8 cellular contexts compared by ENCODE assay signal in the genomic region with DNA sequence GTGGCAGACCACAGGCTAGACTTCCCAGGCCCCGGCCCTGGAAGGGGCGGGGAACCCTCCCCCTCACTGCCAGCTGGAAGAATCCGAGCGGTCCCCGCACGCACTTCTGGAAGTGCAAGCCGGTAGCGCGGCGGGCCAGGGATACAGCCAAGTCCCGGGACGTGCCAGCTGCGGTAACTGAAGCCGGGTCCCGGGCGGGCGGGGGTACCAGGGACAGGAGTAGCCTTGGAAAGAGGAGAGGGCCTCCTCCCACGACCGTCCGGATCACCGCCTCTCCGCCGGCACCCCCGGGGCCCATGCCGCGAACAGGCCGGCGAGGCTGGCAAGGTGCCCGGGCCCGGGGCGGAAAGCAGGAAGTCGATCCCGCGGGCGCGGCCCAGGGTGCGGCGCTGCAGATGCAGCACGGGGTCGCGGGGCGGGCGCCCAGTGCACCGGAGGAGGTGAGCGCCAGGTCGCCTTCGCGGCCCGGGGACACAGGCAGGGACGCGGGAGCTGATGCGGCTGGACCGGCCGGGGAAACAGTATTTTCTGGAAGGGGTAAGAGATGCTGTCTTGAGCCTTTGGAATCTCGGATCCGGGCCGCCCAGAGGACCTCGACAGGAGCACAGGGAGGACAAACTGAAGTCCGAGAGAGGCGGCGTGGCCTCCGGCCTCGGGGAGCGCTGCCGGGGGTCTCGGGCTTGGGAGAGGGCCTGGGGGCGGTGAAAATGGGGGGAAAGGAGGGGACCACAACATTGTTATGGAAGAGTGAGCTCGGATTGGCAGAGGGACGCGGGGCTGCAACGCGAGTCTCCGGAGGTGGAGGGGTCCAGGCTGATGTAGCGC. TPM values are rescaled to one million over a fixed set of nuclear protein-coding genes. Genes with fewer than 3 reads are reported as not detected.
DNase-seq lines count a peak whose midpoint lies in the region; ATAC-seq and TF ChIP-seq lines count a peak whose summit lies in the region.

No MANE protein-coding gene starts in this region.

- in situ Hi-C loops in mammary epithelial cell (cut with MboI; ENCODE audit: low sequenced_read_pairs in 2 of 2): no loop called here

- peaks cover 41% of the 10 kb centered on the region for H3K4me1 ChIP-seq in CD4-positive, alpha-beta memory T cell (ENCODE audit: insufficient read depth, low read length)
- H3K4me1 ChIP-seq in mammary epithelial cell (ENCODE audit: insufficient read depth, low read length): peaks cover 15% of the 10 kb centered on the region

- H3K4me3 Mint-ChIP-seq in CD4-positive, alpha-beta memory T cell: peak overlapping the region; percentile 90 to 96 (median 92)
- peak overlapping the region; percentile 82 to 95 (median 92) for H3K4me3 Mint-ChIP-seq in immature natural killer cell

- H3K27ac Mint-ChIP-seq in CD4-positive, alpha-beta memory T cell: peak overlapping the region; percentile 80 to 94 (median 91)
- H3K27ac Mint-ChIP-seq in immature natural killer cell: peak overlapping the region; percentile 71 to 92 (median 87)

- H3K36me3 ChIP-seq in CD4-positive, alpha-beta memory T cell (ENCODE audit: insufficient read depth, low read length): peaks cover 2% of the 10 kb centered on the region
- H3K36me3 ChIP-seq in WERI-Rb-1: no peaks in the 10 kb centered on the region
- no peaks in the 10 kb centered on the region for H3K36me3 ChIP-seq in mammary epithelial cell (ENCODE audit: insufficient read depth, low read length)

- H3K79me2 ChIP-seq in mammary epithelial cell (ENCODE audit: insufficient read depth, low read length): peaks cover 38% of the 10 kb centered on the region

- POLR2A ChIA-PET in CD4-positive, alpha-beta memory T cell (lab: Charles Lee; ENCODE audit: partially characterized antibody): interaction anchor here (1.0 to 2.7 kb wide), 4 partner anchors 12 to 114 kb away, joined by 3 to 38 read pairs (median 21); a partner anchor contains a TSS

- H3K9me3 Mint-ChIP-seq in CD4-positive, alpha-beta memory T cell: peaks cover 0 to 2% (median 0%) of the 10 kb centered on the region in 8 donors
- H3K9me3 Mint-ChIP-seq in immature natural killer cell: no peaks in the 10 kb centered on the region

- peak; percentile 61 to 69 (median 63) for DNase-seq in CD4-positive, alpha-beta memory T cell
- DNase-seq in MV-4-11 (lab: John Stamatoyannopoulos, UW) (peak; percentile 18), WERI-Rb-1 (peak; percentile 53), mammary epithelial cell (peak; percentile 54), immature natural killer cell (peak; percentile 54 to 60 (median 54)), KG1 (lab: John Stamatoyannopoulos, UW) (no peak)

- intact Hi-C loops in CD4-positive, alpha-beta memory T cell (cut with micrococcal nuclease): no loop called here
- intact Hi-C loops in mammary epithelial cell (cut with micrococcal nuclease): loop anchor here (2.0 kb wide), 2 partner anchors 39 to 67 kb away; no protein-coding TSS in a partner anchor

- dilution Hi-C loops in mammary epithelial cell (cut with HindIII; ENCODE audit: low sequenced_read_pairs): no loop called here

- peaks cover 23 to 58% (median 31%) of the 10 kb centered on the region in 4 donors for H3K4me1 Mint-ChIP-seq in CD4-positive, alpha-beta memory T cell
- H3K4me1 Mint-ChIP-seq in immature natural killer cell: peaks cover 28 to 38% of the 10 kb centered on the region in 2 donors

- H3K9ac ChIP-seq in mammary epithelial cell (ENCODE audit: insufficient read depth, low read length): peak overlapping the region; percentile 69

- peak overlapping the region; percentile 96 for H2AFZ ChIP-seq in mammary epithelial cell (ENCODE audit: low read depth, low read length)

- H3K9me3 ChIP-seq in CD4-positive, alpha-beta memory T cell (ENCODE audit: control insufficient read depth in 1 of 2, low read length in 2 of 2): no peaks in the 10 kb centered on the region
- no peaks in the 10 kb centered on the region for H3K9me3 ChIP-seq in WERI-Rb-1 (ENCODE audit: severe bottlenecking)
- H3K9me3 ChIP-seq in mammary epithelial cell (replicated peaks; ENCODE audit: insufficient read depth, low read length): no peaks in the 10 kb centered on the region

- peak overlapping the region; percentile 96 for H3K4me2 ChIP-seq in mammary epithelial cell (ENCODE audit: insufficient read depth, low read depth, low read length)

- peak; percentile 16 for ATAC-seq in GM21576 (IDR thresholded peaks at IDR 0.05; ENCODE audit: unreplicated experiment)

- H3K36me3 Mint-ChIP-seq in CD4-positive, alpha-beta memory T cell: peaks cover 7 to 21% of the 10 kb centered on the region in 2 donors
- H3K36me3 Mint-ChIP-seq in immature natural killer cell: no peaks in the 10 kb centered on the region

- WGBS in mammary epithelial cell (ENCODE audit: low coverage, missing lambda C conversion rate): under 1% methylated on average over 15 of the region's 74 CpGs

- H3K27me3 Mint-ChIP-seq in CD4-positive, alpha-beta memory T cell: no peaks in the 10 kb centered on the region
- H3K27me3 Mint-ChIP-seq in immature natural killer cell (ENCODE audit: low read depth in 3 of 3): peaks cover 2 to 5% (median 5%) of the 10 kb centered on the region in 3 donors

- H4K20me1 ChIP-seq in mammary epithelial cell (ENCODE audit: insufficient read depth, low read length): no peaks in the 10 kb centered on the region

- no TSS peak for BruUV-seq in mammary epithelial cell (replicated peaks; lab: Mats Ljungman, UMichigan)

- H3K27ac ChIP-seq in CD4-positive, alpha-beta memory T cell (ENCODE audit: low read depth, low read length): peak overlapping the region; percentile 83
- no peak overlapping the region for H3K27ac ChIP-seq in WERI-Rb-1
- H3K27ac ChIP-seq in mammary epithelial cell (ENCODE audit: insufficient read depth, low read depth, low read length): peak overlapping the region; percentile 6
- H3K27ac ChIP-seq in skin epidermis: peak overlapping the region; percentile 57 to 94 (median 90)

- H3K4me3 ChIP-seq in CD4-positive, alpha-beta memory T cell (ENCODE audit: low read length in 2 of 2): peak overlapping the region; percentile 90 to 93
- H3K4me3 ChIP-seq in WERI-Rb-1 (ENCODE audit: low read depth, low read length): peak overlapping the region; percentile 79
- H3K4me3 ChIP-seq in mammary epithelial cell (replicated peaks in 1 of 3; ENCODE audit: insufficient read depth in 1 of 3, low read depth in 2 of 3, low read length in 3 of 3): peak overlapping the region; percentile 74 to 91 (median 85)
- H3K4me3 ChIP-seq in skin epidermis: peak overlapping the region; percentile 64 to 73 (median 68)

- CTCF ChIA-PET in CD4-positive, alpha-beta memory T cell (lab: Charles Lee; ENCODE audit: partially characterized antibody): interaction anchor here (1.1 to 3.2 kb wide), 4 partner anchors 33 to 114 kb away, joined by 3 to 20 read pairs (median 6); no protein-coding TSS in a partner anchor
- CTCF ChIA-PET in mammary epithelial cell (lab: Charles Lee; ENCODE audit: low non-redundant PET): interaction anchor here (0.6 kb wide), 1 partner anchor 512 kb away, joined by 4 read pairs; no protein-coding TSS in a partner anchor

- H3K27me3 ChIP-seq in CD4-positive, alpha-beta memory T cell (ENCODE audit: insufficient read depth, low read length): no peaks in the 10 kb centered on the region
- no peaks in the 10 kb centered on the region for H3K27me3 ChIP-seq in WERI-Rb-1 (ENCODE audit: insufficient read depth, low read depth, severe bottlenecking)
- H3K27me3 ChIP-seq in mammary epithelial cell (ENCODE audit: insufficient read depth, low read length): no peaks in the 10 kb centered on the region

- TF ChIP-seq CTCF in WERI-Rb-1 (IDR thresholded peaks at IDR 0.05; ENCODE audit: low read depth, low read length) (no peak), mammary epithelial cell (conservative IDR thresholded peaks at IDR 0.05 in 1 of 2, IDR thresholded peaks at IDR 0.05 in 1 of 2; ENCODE audit: extremely low read depth in 1 of 2, insufficient read depth in 1 of 2, low read depth in 1 of 2, low read length in 2 of 2) (no peak)

RNA-seq across cellular contexts. Expression of a gene that starts 0.8 kb away (rescaled TPM):
- 10 to 100 TPM; 20.3 to 21.5 TPM for total RNA-seq in CD4-positive, alpha-beta memory T cell
- 10 to 100 TPM; 18.6 to 19.9 TPM for polyA plus RNA-seq in CD4-positive, alpha-beta memory T cell
- 10 to 100 TPM; 11.2 to 18.0 TPM for total RNA-seq in mammary epithelial cell
- polyA plus RNA-seq in mammary epithelial cell (10.5 TPM), immature natural killer cell (10 to 100 TPM in 1 of 3 donors, 1 to 10 TPM in 2; 6.4 to 11.9 (median 7.6) TPM)
- 11.1 TPM for polyA minus RNA-seq in mammary epithelial cell

RNA-seq across cellular contexts. Expression of a gene that starts 43.1 kb away (rescaled TPM):
- total RNA-seq in CD4-positive, alpha-beta memory T cell: 10 to 100 TPM; 66.0 to 67.4 TPM
- polyA plus RNA-seq in CD4-positive, alpha-beta memory T cell: 10 to 100 TPM; 22.6 to 28.9 TPM
- 10 to 100 TPM; 13.2 to 14.0 TPM for total RNA-seq in mammary epithelial cell
- polyA plus RNA-seq in mammary epithelial cell (5.2 TPM), immature natural killer cell (10 to 100 TPM; 16.5 to 32.7 (median 20.8) TPM)
- polyA minus RNA-seq in mammary epithelial cell: 19.6 TPM
